ENCODE assay signal across 22 cellular contexts in the genomic region with DNA sequence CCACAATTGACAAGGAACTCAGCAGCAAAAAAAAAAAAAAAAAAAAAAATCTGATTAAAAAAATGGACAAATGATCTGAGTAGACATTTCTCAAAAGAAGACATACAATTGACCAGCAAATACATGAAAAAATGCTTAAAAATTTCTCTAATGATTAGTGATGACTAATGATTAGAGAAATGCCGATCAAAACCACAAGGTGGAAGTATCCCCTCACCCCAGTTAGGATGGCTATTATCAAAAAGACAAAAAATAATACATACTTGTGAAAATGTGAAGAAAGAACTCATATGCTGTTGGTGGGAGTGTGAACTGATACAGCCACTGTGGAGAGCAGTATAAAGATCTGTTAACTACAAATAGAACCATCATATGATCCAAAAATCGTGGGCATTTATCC.
DNase-seq lines count a peak whose midpoint lies in the region; ATAC-seq, FAIRE-seq and TF ChIP-seq lines count a peak whose summit lies in the region.
"Had no signal": no experiment of that assay in that cellular context is flagged by ENCODE, and none has a peak within 500 bp of the region (broad histone marks: within the 10 kb centered on the region; RNA-seq: fewer than 3 reads in every experiment).

No MANE protein-coding gene starts in this region.

- TF ChIP-seq CTCF in D721Med (IDR thresholded peaks at IDR 0.05; ENCODE audit: insufficient read depth, missing control alignments), result peak; percentile 42
- TF ChIP-seq CTCF in MM.1S (IDR thresholded peaks at IDR 0.05; ENCODE audit: low read length), result peak; percentile 35
- peak; percentile 5 for TF ChIP-seq CTCF in epithelial cell of esophagus (IDR thresholded peaks at IDR 0.05; ENCODE audit: insufficient read depth, low read depth, low read length, missing control alignments)
- peak; percentile 33 for TF ChIP-seq CTCF in parathyroid adenoma (IDR thresholded peaks at IDR 0.05)

- no peak overlapping the region for H3K27ac ChIP-seq in MM.1S (ENCODE audit: low read length)
- H3K27ac ChIP-seq in parathyroid adenoma, result no peak overlapping the region
- H3K27ac ChIP-seq: esophagus squamous epithelium, GM23248 had no signal

- H3K4me3 ChIP-seq in MM.1S (ENCODE audit: low read length) (no peak overlapping the region), epithelial cell of esophagus (ENCODE audit: low read length) (no peak overlapping the region), parathyroid adenoma (ENCODE audit: low read depth, low read length) (no peak overlapping the region)
- H3K4me3 ChIP-seq: esophagus squamous epithelium, GM23248 had no signal

- ATAC-seq in GM18873 (IDR thresholded peaks at IDR 0.05; ENCODE audit: low FRiP score, unreplicated experiment) (no peak), HG03354 (IDR thresholded peaks at IDR 0.05; ENCODE audit: poor library complexity, severe bottlenecking, unreplicated experiment) (no peak)
- ATAC-seq: activated CD8-positive, alpha-beta T cell treated with anti-CD3 and anti-CD28 coated beads, Interleukin-2, amount 10 ng/mL, durations not matched to agents 7 days and 5 days; WTC11 had no signal

- H3K9me3 ChIP-seq in MM.1S (replicated peaks; ENCODE audit: insufficient read depth, low read length) (no peaks in the 10 kb centered on the region), parathyroid adenoma (ENCODE audit: control insufficient read depth, low read length) (no peaks in the 10 kb centered on the region)
- H3K9me3 ChIP-seq: esophagus squamous epithelium had no signal

- H3K79me2 ChIP-seq in MM.1S (ENCODE audit: low read length) (no peaks in the 10 kb centered on the region), parathyroid adenoma (no peaks in the 10 kb centered on the region)

- no peak overlapping the region for H3K4me2 ChIP-seq in MM.1S (ENCODE audit: low read depth, low read length)
- no peak overlapping the region for H3K4me2 ChIP-seq in parathyroid adenoma (ENCODE audit: low read length)

- no peak for FAIRE-seq in D721Med (lab: Jason Lieb, UNC)
- FAIRE-seq: G401.6, GM12891, islet of Langerhans had no signal

- H3K36me3 ChIP-seq in MM.1S (replicated peaks; ENCODE audit: insufficient read depth, low read length), result no peaks in the 10 kb centered on the region
- H3K36me3 ChIP-seq in parathyroid adenoma (ENCODE audit: control insufficient read depth, insufficient read depth, low read length), result no peaks in the 10 kb centered on the region
- H3K36me3 ChIP-seq: esophagus squamous epithelium had no signal

- DNase-seq in D721Med (ENCODE audit: insufficient read length, low spot score) (no peak), MM.1S (no peak), epithelial cell of esophagus (ENCODE audit: low read depth) (no peak), ecto neural progenitor cell (ENCODE audit: low spot score) (no peak), GM03348 (ENCODE audit: low spot score) (no peak)
- DNase-seq: activated CD8-positive, alpha-beta T cell treated with anti-CD3 and anti-CD28 coated beads, Interleukin-2, amount 10 ng/mL, durations not matched to agents 7 days and 5 days; activated T-cell treated with anti-CD3 and anti-CD28 coated beads, Interleukin-2, amount 50 U/mL, for 48 hours; AML-193; dermis blood vessel endothelial cell; esophagus squamous epithelium; GM23248; KBM-7; mesendoderm; NCI-H1105 treated with DMSO at 0.1 percent for 48 hours; stimulated activated CD4-positive, alpha-beta T cell treated with anti-CD3 and anti-CD28 coated beads, Interleukin-2, amount 100 ng/mL, for 48 hours had no signal

- H2AFZ ChIP-seq in MM.1S (ENCODE audit: low read length) (no peak overlapping the region), parathyroid adenoma (no peak overlapping the region)
- H2AFZ ChIP-seq: GM23248 had no signal

- H3K9me2 ChIP-seq in MM.1S (replicated peaks; ENCODE audit: insufficient read depth, low read length), result no peaks in the 10 kb centered on the region

- H3K27me3 ChIP-seq in MM.1S (replicated peaks; ENCODE audit: insufficient read depth, low read length) (no peaks in the 10 kb centered on the region), parathyroid adenoma (ENCODE audit: control insufficient read depth, insufficient read depth, low read length) (no peaks in the 10 kb centered on the region)
- H3K27me3 ChIP-seq: esophagus squamous epithelium had no signal

- H3K9ac ChIP-seq in MM.1S (ENCODE audit: low read length) (no peak overlapping the region), parathyroid adenoma (no peak overlapping the region)
- H3K9ac ChIP-seq: GM23248 had no signal

- no peaks in the 10 kb centered on the region for H3F3A ChIP-seq in MM.1S (ENCODE audit: insufficient read depth, low read length)

- H3K4me1 ChIP-seq in MM.1S (ENCODE audit: low read length) (no peaks in the 10 kb centered on the region), parathyroid adenoma (no peaks in the 10 kb centered on the region)
- H3K4me1 ChIP-seq: esophagus squamous epithelium had no signal

- H4K20me1 ChIP-seq in MM.1S (ENCODE audit: insufficient read depth, low read length), result no peaks in the 10 kb centered on the region
